ENCODE assay signal across 15 cellular contexts in genomic region chr12:77816196-77816595, GRCh38. TPM values are rescaled to one million over a fixed set of nuclear protein-coding genes. Genes with fewer than 3 reads are reported as not detected.
DNase-seq lines count a peak whose midpoint lies in the region; ATAC-seq, FAIRE-seq and TF ChIP-seq lines count a peak whose summit lies in the region.
"Had no signal": no experiment of that assay in that cellular context is flagged by ENCODE, and none has a peak within 500 bp of the region (broad histone marks: within the 10 kb centered on the region; RNA-seq: fewer than 3 reads in every experiment).

No MANE protein-coding gene starts in this region.

- no peak overlapping the region for H2BK15ac ChIP-seq in neuronal stem cell (ENCODE audit: low read length)

- no peak overlapping the region for H3K18ac ChIP-seq in neuronal stem cell (ENCODE audit: low read length)

- H3K27ac ChIP-seq in gastrocnemius medialis (no peak overlapping the region), neuronal stem cell (replicated peaks; ENCODE audit: low read length) (no peak overlapping the region)
- H3K27ac ChIP-seq: SJCRH30 had no signal

- FAIRE-seq in GM12891 (lab: Jason Lieb, UNC) = no peak

- no peaks in the 10 kb centered on the region for H3K27me3 ChIP-seq in gastrocnemius medialis
- H3K27me3 ChIP-seq in neuronal stem cell (ENCODE audit: control insufficient read depth in 3 of 3, insufficient read depth in 3 of 3, low read depth in 1 of 3, low read length in 3 of 3) = no peaks in the 10 kb centered on the region
- H3K27me3 ChIP-seq: SJCRH30 had no signal

- peak; percentile 1 for DNase-seq in GM12891 (ENCODE audit: insufficient read length, low spot score)
- DNase-seq in NCI-H510A treated with DMSO at 0.1 percent for 48 hours (lab: John Stamatoyannopoulos, UW) = no peak
- DNase-seq in AG08395 (ENCODE audit: low spot score) = no peak
- no peak for DNase-seq in gastrocnemius medialis
- DNase-seq in neuronal stem cell (ENCODE audit: low spot score) = no peak
- DNase-seq: activated naive CD4-positive, alpha-beta T cell treated with Interleukin-2 at 50 U/mL for 16 hours; islet precursor cell; Karpas-422; NCI-H510A; SJCRH30 had no signal

- H3K79me1 ChIP-seq in neuronal stem cell (ENCODE audit: low read depth, low read length) = no peaks in the 10 kb centered on the region

- no peak overlapping the region for H3K14ac ChIP-seq in neuronal stem cell (ENCODE audit: low read length)

- no peaks in the 10 kb centered on the region for H3K36me3 ChIP-seq in gastrocnemius medialis
- no peaks in the 10 kb centered on the region for H3K36me3 ChIP-seq in neuronal stem cell (replicated peaks in 1 of 2; ENCODE audit: control insufficient read depth in 2 of 2, insufficient read depth in 2 of 2, low read length in 2 of 2)
- H3K36me3 ChIP-seq: HAP-1, SJCRH30 had no signal

- intact Hi-C loops in gastrocnemius medialis (cut with DNase I; ENCODE audit: low total_unique reads) = no loop called here

- TF ChIP-seq CTCF in gastrocnemius medialis (IDR thresholded peaks at IDR 0.05 in 4 of 5, conservative IDR thresholded peaks at IDR 0.05 in 1 of 5) = no peak

- ATAC-seq in GM19324 (IDR thresholded peaks at IDR 0.05; ENCODE audit: low FRiP score, unreplicated experiment) (peak; percentile 75), HG02759 (IDR thresholded peaks at IDR 0.05; ENCODE audit: unreplicated experiment) (peak; percentile 98), HG03457 (IDR thresholded peaks at IDR 0.05; ENCODE audit: unreplicated experiment) (peak; percentile 92), gastrocnemius medialis (no peak)
- ATAC-seq: natural killer cell treated with Interleukin-12 subunit alpha and Interleukin-12 subunit beta and Interleukin-15 and Interleukin-18, amount 100 ng/mL, for 72 hours had no signal

- H3K4me2 ChIP-seq in neuronal stem cell (ENCODE audit: insufficient read depth, low read length, poor library complexity, severe bottlenecking) = no peak overlapping the region

- no peak for TF ChIP-seq POLR2A in GM12891 (IDR thresholded peaks at IDR 0.05; ENCODE audit: low read depth, low read length)
- TF ChIP-seq POLR2A in gastrocnemius medialis (IDR thresholded peaks at IDR 0.05) = no peak

- no peak overlapping the region for H2BK120ac ChIP-seq in neuronal stem cell (ENCODE audit: low read depth, low read length)

- no peaks in the 10 kb centered on the region for H3K9me3 ChIP-seq in gastrocnemius medialis
- no peaks in the 10 kb centered on the region for H3K9me3 ChIP-seq in neuronal stem cell (replicated peaks in 1 of 2; ENCODE audit: control insufficient read depth in 2 of 2, insufficient read depth in 1 of 2, low read depth in 1 of 2, low read length in 2 of 2)
- H3K9me3 ChIP-seq: HAP-1, SJCRH30 had no signal

- H2AK5ac ChIP-seq in neuronal stem cell (ENCODE audit: low read depth, low read length) = no peak overlapping the region

- H3K9ac ChIP-seq in neuronal stem cell (ENCODE audit: low read depth, low read length, poor library complexity) = no peak overlapping the region

- H2BK12ac ChIP-seq in neuronal stem cell (ENCODE audit: low read length) = no peak overlapping the region

- H2BK5ac ChIP-seq in neuronal stem cell (ENCODE audit: low read length) = no peak overlapping the region

- no peak overlapping the region for H4K91ac ChIP-seq in neuronal stem cell (ENCODE audit: low read depth, low read length, poor library complexity)

- no peaks in the 10 kb centered on the region for H3K4me1 ChIP-seq in gastrocnemius medialis
- no peaks in the 10 kb centered on the region for H3K4me1 ChIP-seq in neuronal stem cell (ENCODE audit: control insufficient read depth in 2 of 2, insufficient read depth in 1 of 2, low read depth in 1 of 2, low read length in 2 of 2)

- H2AFZ ChIP-seq in neuronal stem cell (ENCODE audit: low read length) = no peak overlapping the region

- no peak overlapping the region for H3K4ac ChIP-seq in neuronal stem cell (ENCODE audit: low read length)

- H3K4me3 ChIP-seq in gastrocnemius medialis (no peak overlapping the region), neuronal stem cell (ENCODE audit: low read length in 2 of 2) (no peak overlapping the region)
- H3K4me3 ChIP-seq: HAP-1, SJCRH30 had no signal

- H3K23ac ChIP-seq in neuronal stem cell (ENCODE audit: low read depth, low read length, poor library complexity) = no peak overlapping the region

- in situ Hi-C loops in gastrocnemius medialis (cut with MboI; ENCODE audit: low sequenced_read_pairs in 4 of 4) = no loop called here

- no peak overlapping the region for H4K8ac ChIP-seq in neuronal stem cell (ENCODE audit: low read depth, low read length)

TF ChIP-seq in GM12891, 5 proteins besides CTCF, POLR2A, EP300 and RAD21:
- no peak for TF ChIP-seq PAX5 (IDR thresholded peaks at IDR 0.05; ENCODE audit: insufficient read depth, low read length, severe bottlenecking)
- TF ChIP-seq SPI1 (IDR thresholded peaks at IDR 0.05; ENCODE audit: low read depth, low read length) = peak; percentile 88

RNA-seq across cellular contexts. Expression of gene NAV3, which starts 14.5 kb away (rescaled TPM):
- polyA plus RNA-seq in GM12891 (2012; ENCODE audit: low read depth, missing spikeins) = 0.04 TPM
- 1 to 10 TPM in 3 of 4 donors, under 1 TPM in 1; 0.87 to 2.5 (median 2.0) TPM for total RNA-seq in gastrocnemius medialis
- polyA plus RNA-seq in neuronal stem cell (2013, experiment 1 of 2) = 4.2 TPM
- 3.4 TPM for polyA plus RNA-seq in neuronal stem cell (2013, experiment 2 of 2)
- total RNA-seq: natural killer cell treated with Interleukin-12 subunit alpha and Interleukin-12 subunit beta and Interleukin-15 and Interleukin-18, amount 100 ng/mL, for 72 hours had no signal

Comparison
In these comparisons a context has a peak if more than half of its experiments do, and no peak if none do; other contexts are left out.
1. ATAC-seq: peak in GM19324 (single experiment), HG02759 (single experiment) and HG03457 (single experiment); none in gastrocnemius medialis (0 of 2).